1 cellular context compared by ENCODE assay signal in the genomic region with DNA sequence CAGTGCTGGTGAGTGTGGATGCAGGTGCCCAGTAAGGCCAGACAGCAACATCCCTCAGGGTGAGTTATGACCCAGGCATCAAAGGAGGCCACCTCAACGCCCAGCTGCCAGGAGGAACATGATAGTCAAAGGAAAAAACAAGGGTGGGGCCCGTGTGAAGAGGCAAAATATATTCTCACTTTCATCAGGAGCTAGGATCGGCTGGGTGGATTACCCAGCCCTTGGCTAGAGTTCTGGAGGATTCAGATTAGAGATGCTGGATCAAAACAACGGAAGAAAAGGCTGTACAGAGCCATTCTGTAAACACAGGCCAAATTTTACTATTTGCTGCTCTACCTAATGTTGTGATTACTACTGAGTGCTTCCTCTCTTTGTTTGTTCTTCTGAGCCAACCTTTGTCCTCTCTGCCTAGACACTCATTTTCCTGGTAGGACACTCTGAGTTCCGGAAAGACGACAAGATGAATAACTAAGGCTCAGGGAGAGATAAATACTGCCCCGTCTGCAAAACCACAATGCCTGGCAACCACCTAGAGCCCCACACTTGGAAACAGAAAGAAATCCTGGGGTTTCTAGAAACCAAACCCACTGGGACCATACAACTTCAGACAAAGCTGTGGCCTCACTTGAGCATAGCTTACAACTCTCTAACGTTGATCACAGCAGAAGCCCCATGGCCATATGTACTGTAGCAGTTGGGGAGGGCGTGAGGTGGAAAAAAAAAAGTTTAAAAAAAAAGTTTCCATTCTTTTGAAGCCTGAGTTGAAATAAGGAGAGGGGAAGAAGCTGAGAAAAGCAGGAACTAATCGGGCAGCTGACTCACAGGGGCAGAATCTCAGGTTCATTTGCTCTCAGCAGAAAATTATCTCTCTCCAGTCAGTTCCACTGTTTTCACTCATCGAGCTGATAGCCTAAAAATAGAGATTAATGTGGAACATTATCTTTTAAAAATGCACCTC.
TF ChIP-seq lines count a peak whose summit lies in the region.

No MANE protein-coding gene starts in this region.

TF ChIP-seq in HCT116, 20 proteins besides CTCF, POLR2A, EP300 and RAD21 (continued from another document):
- no peak for TF ChIP-seq REST (IDR thresholded peaks at IDR 0.05; ENCODE audit: low read depth)
- no peak for TF ChIP-seq EZH2phosphoT487 (IDR thresholded peaks at IDR 0.05; ENCODE audit: borderline replicate concordance)
